ENCODE assay signal across 11 cellular contexts in genomic region chr14:24965934-24966593, GRCh38.
DNase-seq lines count a peak whose midpoint lies in the region; ATAC-seq, FAIRE-seq and TF ChIP-seq lines count a peak whose summit lies in the region.
"Had no signal": no experiment of that assay in that cellular context is flagged by ENCODE, and none has a peak within 500 bp of the region (broad histone marks: within the 10 kb centered on the region; RNA-seq: fewer than 3 reads in every experiment).

No MANE protein-coding gene starts in this region.

- H3K27me3 Mint-ChIP-seq in T-helper 2 cell treated with Interferon-gamma antibody and Interleukin-4, amounts not matched to agents 5 μg/mL and 100 μg/mL, for 36 hours (ENCODE audit: low read depth) = no peaks in the 10 kb centered on the region

- no peaks in the 10 kb centered on the region for H3K9me3 Mint-ChIP-seq in T-helper 2 cell treated with Interferon-gamma antibody and Interleukin-4, amounts not matched to agents 5 μg/mL and 100 μg/mL, for 36 hours
- H3K9me3 Mint-ChIP-seq: activated T-helper 2 cell treated with anti-CD3 and anti-CD28 coated beads, Interferon-gamma antibody, Interleukin-2, Interleukin-4, amounts not matched to agents 10 μg/mL and 5 μg/mL and 100 μg/mL, durations not matched to agents 14 hours and 24 hours and 36 hours; stimulated activated naive B cell treated with anti-CD40 and anti-IgM and Interleukin-4, amounts not matched to agents 10 μg/mL and 1 μg/mL and 100 μg/mL, for 72 hours had no signal

- H3K4me1 Mint-ChIP-seq in T-helper 2 cell treated with Interferon-gamma antibody and Interleukin-4, amounts not matched to agents 5 μg/mL and 100 μg/mL, for 36 hours (ENCODE audit: low read depth) = no peaks in the 10 kb centered on the region
- H3K4me1 Mint-ChIP-seq: stimulated activated naive B cell treated with anti-CD40 and anti-IgM and Interleukin-4, amounts not matched to agents 10 μg/mL and 1 μg/mL and 100 μg/mL, for 72 hours had no signal

- TF ChIP-seq POLR2A in GM12878 (IDR thresholded peaks at IDR 0.05; ENCODE audit: low read depth, low read length) = no peak

- in situ Hi-C loops in GM12878 (cut with MboI) = no loop called here

- POLR2A ChIA-PET in GM12878 (lab: Charles Lee) = interaction anchor here (0.5 to 1.5 kb wide), 10 partner anchors 8 to 179 kb away, joined by 3 to 9 read pairs (median 4); no protein-coding TSS in a partner anchor

- no peak for TF ChIP-seq RAD21 in GM12878 (IDR thresholded peaks at IDR 0.05; ENCODE audit: insufficient read depth, low read depth, low read length)

- H3K27ac ChIP-seq in GM12878 (ENCODE audit: control insufficient read depth, insufficient read depth) (no peak overlapping the region), smooth muscle cell (ENCODE audit: low read depth) (peak overlapping the region; percentile 75)

- H3K4me1 ChIP-seq in GM12878 (ENCODE audit: control insufficient read depth, insufficient read depth, low read length) = no peaks in the 10 kb centered on the region
- peaks cover 9% of the 10 kb centered on the region for H3K4me1 ChIP-seq in smooth muscle cell (ENCODE audit: low read depth)

- H3K9me3 ChIP-seq in GM12878 (replicated peaks; ENCODE audit: control insufficient read depth, insufficient read depth, low read length) = no peaks in the 10 kb centered on the region
- H3K9me3 ChIP-seq in smooth muscle cell (replicated peaks; ENCODE audit: low read depth) = no peaks in the 10 kb centered on the region

- H3K4me3 Mint-ChIP-seq in T-helper 2 cell treated with Interferon-gamma antibody and Interleukin-4, amounts not matched to agents 5 μg/mL and 100 μg/mL, for 36 hours = no peak overlapping the region
- H3K4me3 Mint-ChIP-seq: stimulated activated naive B cell treated with anti-CD40 and anti-IgM and Interleukin-4, amounts not matched to agents 10 μg/mL and 1 μg/mL and 100 μg/mL, for 72 hours had no signal

- H3K27ac Mint-ChIP-seq in T-helper 2 cell treated with Interferon-gamma antibody and Interleukin-4, amounts not matched to agents 5 μg/mL and 100 μg/mL, for 36 hours = no peak overlapping the region
- H3K27ac Mint-ChIP-seq: activated T-helper 2 cell treated with anti-CD3 and anti-CD28 coated beads, Interferon-gamma antibody, Interleukin-2, Interleukin-4, amounts not matched to agents 10 μg/mL and 5 μg/mL and 100 μg/mL, durations not matched to agents 14 hours and 24 hours and 36 hours; stimulated activated naive B cell treated with anti-CD40 and anti-IgM and Interleukin-4, amounts not matched to agents 10 μg/mL and 1 μg/mL and 100 μg/mL, for 72 hours had no signal

- ATAC-seq in GM12878 (peak; percentile 69), GM18498 (IDR thresholded peaks at IDR 0.05; ENCODE audit: unreplicated experiment) (no peak)
- ATAC-seq: stimulated activated naive B cell treated with anti-CD40 and anti-IgM and Interleukin-4, amounts not matched to agents 10 μg/mL and 1 μg/mL and 100 μg/mL, for 72 hours had no signal

- FAIRE-seq in GM12878 (lab: Jason Lieb, UNC) = no peak
- FAIRE-seq: GM12892 had no signal

- TF ChIP-seq EP300 in GM12878 (IDR thresholded peaks at IDR 0.05; ENCODE audit: borderline replicate concordance in 1 of 2, control insufficient read depth in 1 of 2, low read depth in 2 of 2, low read length in 2 of 2) = 0 out of 4 replicates have a peak, but pooled peaks of 1 of the 2 experiments have one; percentile 9

- H3K9ac ChIP-seq in GM12878 (ENCODE audit: control insufficient read depth, insufficient read depth, low read length) (no peak overlapping the region), smooth muscle cell (ENCODE audit: low read depth) (peak overlapping the region; percentile 11)

- H3K79me2 ChIP-seq in GM12878 (ENCODE audit: control insufficient read depth, insufficient read depth, low read length) (no peaks in the 10 kb centered on the region), smooth muscle cell (ENCODE audit: low read depth) (peaks cover 87% of the 10 kb centered on the region)

- RAD21 ChIA-PET in GM12878 (lab: Charles Lee; ENCODE audit: unreplicated experiment) = interaction anchor here (0.8 to 4.1 kb wide), 13 partner anchors 7 to 256 kb away, joined by 3 to 37 read pairs (median 4); no protein-coding TSS in a partner anchor

- no peak overlapping the region for H3K4me3 ChIP-seq in GM12878
- no peak overlapping the region for H3K4me3 ChIP-seq in smooth muscle cell

- H2AFZ ChIP-seq in GM12878 (ENCODE audit: control insufficient read depth, low read depth, low read length) (no peak overlapping the region), smooth muscle cell (ENCODE audit: low read depth) (no peak overlapping the region)

- no peaks in the 10 kb centered on the region for H3K27me3 ChIP-seq in GM12878 (replicated peaks in 1 of 2; ENCODE audit: control insufficient read depth in 2 of 2, insufficient read depth in 2 of 2, low read length in 1 of 2)
- H3K27me3 ChIP-seq in smooth muscle cell (ENCODE audit: low read depth) = no peaks in the 10 kb centered on the region

- CTCF ChIA-PET in GM12878 (lab: Yijun Ruan, JAX) = interaction anchor here (0.6 to 2.0 kb wide), 14 partner anchors 8 to 276 kb away, joined by 3 to 14 read pairs (median 3); no protein-coding TSS in a partner anchor

- DNase-seq in H4 (ENCODE audit: low spot score) = peak; percentile 69
- DNase-seq in GM12878 (ENCODE audit: low read depth, low spot score) = no peak
- DNase-seq in inferior parietal cortex (ENCODE audit: extremely low spot score) = peak; percentile 60
- DNase-seq in smooth muscle cell (lab: John Stamatoyannopoulos, UW; ENCODE audit: unreplicated experiment) = no peak
- DNase-seq in activated T-cell treated with anti-CD3 and anti-CD28 coated beads, Interleukin-2, amount 50 U/mL, for 1 hour = no peak
- DNase-seq in T-helper 2 cell treated with Interferon-gamma antibody and Interleukin-4, amounts not matched to agents 5 μg/mL and 100 μg/mL, for 36 hours (ENCODE audit: low spot score) = no peak
- DNase-seq in activated effector memory CD4-positive, alpha-beta T cell treated with Interleukin-2 at 50 U/mL for 16 hours = no peak
- DNase-seq: stimulated activated naive B cell treated with anti-CD40 and anti-IgM and Interleukin-4, amounts not matched to agents 10 μg/mL and 1 μg/mL and 100 μg/mL, for 72 hours had no signal

- H3F3A ChIP-seq in smooth muscle cell (ENCODE audit: low read depth) = peaks cover 15% of the 10 kb centered on the region

- WGBS in GM12878 (ENCODE audit: insufficient coverage, insufficient replicate concordance, low lambda C conversion rate, missing lambda C conversion rate) = 5% methylated on average over 3 of the region's 3 CpGs
- WGBS in smooth muscle cell (ENCODE audit: low lambda C conversion rate) = 1% methylated on average over 3 of the region's 3 CpGs

- no peak for TF ChIP-seq CTCF in GM12878 (IDR thresholded peaks at IDR 0.05 in 2 of 3, conservative IDR thresholded peaks at IDR 0.05 in 1 of 3; ENCODE audit: control insufficient read depth in 2 of 3, extremely low read depth in 1 of 3, insufficient read depth in 1 of 3, low read depth in 3 of 3, low read length in 3 of 3)
- no peak for TF ChIP-seq CTCF in smooth muscle cell (IDR thresholded peaks at IDR 0.05; ENCODE audit: borderline replicate concordance, insufficient read depth, poor library complexity, severe bottlenecking)

- SMC1A ChIA-PET in GM12878 (lab: Charles Lee; ENCODE audit: uncharacterized antibody, unreplicated experiment) = interaction anchor here (0.7 to 19.2 kb wide), 16 partner anchors 11 to 159 kb away, joined by 3 to 390 read pairs (median 5); no protein-coding TSS in a partner anchor

- H3K36me3 ChIP-seq in GM12878 (ENCODE audit: control insufficient read depth in 2 of 2, insufficient read depth in 2 of 2, low read length in 1 of 2) (no peaks in the 10 kb centered on the region), smooth muscle cell (ENCODE audit: low read depth) (no peaks in the 10 kb centered on the region)

- H3K36me3 Mint-ChIP-seq in T-helper 2 cell treated with Interferon-gamma antibody and Interleukin-4, amounts not matched to agents 5 μg/mL and 100 μg/mL, for 36 hours (ENCODE audit: low read depth) = no peaks in the 10 kb centered on the region
- H3K36me3 Mint-ChIP-seq: stimulated activated naive B cell treated with anti-CD40 and anti-IgM and Interleukin-4, amounts not matched to agents 10 μg/mL and 1 μg/mL and 100 μg/mL, for 72 hours had no signal

- H4K20me1 ChIP-seq in GM12878 (ENCODE audit: control insufficient read depth, insufficient read depth) = no peaks in the 10 kb centered on the region
- peaks cover 77% of the 10 kb centered on the region for H4K20me1 ChIP-seq in smooth muscle cell (ENCODE audit: low read depth)

- no TSS peak for BruUV-seq in GM12878 (replicated peaks; lab: Mats Ljungman, UMichigan)

- H3K4me2 ChIP-seq in GM12878 (ENCODE audit: control insufficient read depth, insufficient read depth) (no peak overlapping the region), smooth muscle cell (peak overlapping the region; percentile 30)

- intact Hi-C loops in GM12878 (cut with micrococcal nuclease; ENCODE audit: unreplicated experiment) = no loop called here

TF ChIP-seq in GM12878, 131 proteins besides CTCF, POLR2A, EP300 and RAD21 (continues in another document):
- TF ChIP-seq ZBED1 (IDR thresholded peaks at IDR 0.05; ENCODE audit: borderline replicate concordance) (no peak), USF2 (IDR thresholded peaks at IDR 0.05; ENCODE audit: borderline replicate concordance, low read depth, low read length) (no peak), RELB (IDR thresholded peaks at IDR 0.05; ENCODE audit: low read depth) (peak; percentile 39; the same call in 1 of the 2 replicates), PAX5 (IDR thresholded peaks at IDR 0.05; ENCODE audit: borderline replicate concordance, low read depth, low read length) (no peak), POU2F2 (IDR thresholded peaks at IDR 0.05; ENCODE audit: borderline replicate concordance, low read depth, low read length) (no peak)

Comparison
In these comparisons a context has a peak if more than half of its experiments do, and no peak if none do; other contexts are left out.
1. DNase-seq: peak in H4 (single experiment) and inferior parietal cortex (single experiment); none in GM12878 (single experiment), smooth muscle cell (single experiment), activated T-cell treated with anti-CD3 and anti-CD28 coated beads, Interleukin-2, amount 50 U/mL, for 1 hour (single experiment), T-helper 2 cell treated with Interferon-gamma antibody and Interleukin-4, amounts not matched to agents 5 μg/mL and 100 μg/mL, for 36 hours (single experiment) and activated effector memory CD4-positive, alpha-beta T cell treated with Interleukin-2 at 50 U/mL for 16 hours (single experiment).